Comparison of ENCODE assay signal across 2 cellular contexts in the genomic region with DNA sequence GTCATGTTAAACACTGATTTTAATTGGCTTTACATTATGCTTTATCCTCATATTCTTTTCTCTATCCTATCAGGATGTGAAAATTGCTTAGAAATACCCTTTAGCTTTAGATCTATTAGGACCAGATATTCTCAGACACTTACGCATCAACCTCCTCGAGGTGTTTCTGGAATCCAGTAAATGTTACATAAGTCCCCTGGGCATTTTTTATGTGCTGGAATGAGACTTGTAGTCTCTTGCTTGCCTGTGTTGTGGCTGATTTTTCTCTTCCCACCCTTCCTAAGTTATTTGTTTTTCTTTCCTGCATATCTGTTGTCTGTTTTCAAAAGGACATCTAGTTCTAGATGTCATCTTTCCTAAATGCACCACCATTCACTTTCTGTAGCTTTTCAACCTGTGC.
TF ChIP-seq lines count a peak whose summit lies in the region.

No MANE protein-coding gene starts in this region.

TF ChIP-seq in SK-N-SH, 30 proteins besides CTCF, POLR2A, EP300 and RAD21 (continued from another document):
- TF ChIP-seq NRF1 (IDR thresholded peaks at IDR 0.05; ENCODE audit: low read depth, low read length) (no peak), CHD2 (IDR thresholded peaks at IDR 0.05; ENCODE audit: low read length, partially characterized antibody) (no peak), TCF12 (IDR thresholded peaks at IDR 0.05) (no peak)

TF ChIP-seq in SK-N-SH treated with all-trans-retinoic acid at 6 μM for 48 hours, 23 proteins besides CTCF, POLR2A, EP300 and RAD21 (continued from another document):
- TF ChIP-seq, protein P1, sequence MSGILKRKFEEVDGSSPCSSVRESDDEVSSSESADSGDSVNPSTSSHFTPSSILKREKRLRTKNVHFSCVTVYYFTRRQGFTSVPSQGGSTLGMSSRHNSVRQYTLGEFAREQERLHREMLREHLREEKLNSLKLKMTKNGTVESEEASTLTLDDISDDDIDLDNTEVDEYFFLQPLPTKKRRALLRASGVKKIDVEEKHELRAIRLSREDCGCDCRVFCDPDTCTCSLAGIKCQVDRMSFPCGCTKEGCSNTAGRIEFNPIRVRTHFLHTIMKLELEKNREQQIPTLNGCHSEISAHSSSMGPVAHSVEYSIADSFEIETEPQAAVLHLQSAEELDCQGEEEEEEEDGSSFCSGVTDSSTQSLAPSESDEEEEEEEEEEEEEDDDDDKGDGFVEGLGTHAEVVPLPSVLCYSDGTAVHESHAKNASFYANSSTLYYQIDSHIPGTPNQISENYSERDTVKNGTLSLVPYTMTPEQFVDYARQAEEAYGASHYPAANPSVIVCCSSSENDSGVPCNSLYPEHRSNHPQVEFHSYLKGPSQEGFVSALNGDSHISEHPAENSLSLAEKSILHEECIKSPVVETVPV (CRISPR knock-in tag; IDR thresholded peaks at IDR 0.05), result no peak
- TF ChIP-seq ISL1 (CRISPR knock-in tag; IDR thresholded peaks at IDR 0.05), result no peak
- TF ChIP-seq ESRRG (CRISPR knock-in tag; IDR thresholded peaks at IDR 0.05), result no peak
- no peak for TF ChIP-seq ZNF70 (CRISPR knock-in tag; IDR thresholded peaks at IDR 0.05)
- no peak for TF ChIP-seq SNAI2 (CRISPR knock-in tag; IDR thresholded peaks at IDR 0.05)
- no peak for TF ChIP-seq OSR1 (CRISPR knock-in tag; IDR thresholded peaks at IDR 0.05)
- TF ChIP-seq, protein P2, sequence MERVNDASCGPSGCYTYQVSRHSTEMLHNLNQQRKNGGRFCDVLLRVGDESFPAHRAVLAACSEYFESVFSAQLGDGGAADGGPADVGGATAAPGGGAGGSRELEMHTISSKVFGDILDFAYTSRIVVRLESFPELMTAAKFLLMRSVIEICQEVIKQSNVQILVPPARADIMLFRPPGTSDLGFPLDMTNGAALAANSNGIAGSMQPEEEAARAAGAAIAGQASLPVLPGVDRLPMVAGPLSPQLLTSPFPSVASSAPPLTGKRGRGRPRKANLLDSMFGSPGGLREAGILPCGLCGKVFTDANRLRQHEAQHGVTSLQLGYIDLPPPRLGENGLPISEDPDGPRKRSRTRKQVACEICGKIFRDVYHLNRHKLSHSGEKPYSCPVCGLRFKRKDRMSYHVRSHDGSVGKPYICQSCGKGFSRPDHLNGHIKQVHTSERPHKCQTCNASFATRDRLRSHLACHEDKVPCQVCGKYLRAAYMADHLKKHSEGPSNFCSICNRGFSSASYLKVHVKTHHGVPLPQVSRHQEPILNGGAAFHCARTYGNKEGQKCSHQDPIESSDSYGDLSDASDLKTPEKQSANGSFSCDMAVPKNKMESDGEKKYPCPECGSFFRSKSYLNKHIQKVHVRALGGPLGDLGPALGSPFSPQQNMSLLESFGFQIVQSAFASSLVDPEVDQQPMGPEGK (CRISPR knock-in tag; IDR thresholded peaks at IDR 0.05; ENCODE audit: borderline replicate concordance), result no peak
- no peak for TF ChIP-seq PPARA (CRISPR knock-in tag; IDR thresholded peaks at IDR 0.05; ENCODE audit: borderline replicate concordance)
- TF ChIP-seq ZFP3 (CRISPR knock-in tag; IDR thresholded peaks at IDR 0.05), result no peak
- TF ChIP-seq BACH2 (CRISPR knock-in tag; IDR thresholded peaks at IDR 0.05; ENCODE audit: borderline replicate concordance), result no peak
- TF ChIP-seq TCF4 (CRISPR knock-in tag; IDR thresholded peaks at IDR 0.05; ENCODE audit: borderline replicate concordance), result no peak
